Comparison of ENCODE assay signal across 8 cellular contexts in the genomic region with DNA sequence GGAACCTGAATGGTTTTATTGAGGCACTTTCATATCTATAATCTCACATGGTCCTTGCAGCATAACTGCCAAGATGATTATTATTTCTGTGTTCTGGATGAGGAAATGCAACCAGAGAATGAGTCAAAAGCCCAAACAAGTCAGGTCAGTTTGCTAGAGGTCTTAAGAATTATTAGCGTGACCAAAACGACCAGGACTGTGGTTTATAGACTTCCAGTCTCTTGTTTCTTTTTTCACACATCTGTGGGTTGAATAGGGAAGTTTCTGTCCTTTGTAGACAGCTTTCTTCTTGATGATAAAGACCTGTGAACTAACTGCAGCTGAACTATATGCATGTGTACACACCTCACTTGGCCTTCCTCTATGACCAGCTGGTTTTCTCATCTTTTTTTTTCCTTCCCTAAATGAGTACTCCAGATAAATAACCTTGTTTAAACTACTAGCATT. TPM values are rescaled to one million over a fixed set of nuclear protein-coding genes. Genes with fewer than 3 reads are reported as not detected.
DNase-seq lines count a peak whose midpoint lies in the region; ATAC-seq, FAIRE-seq and TF ChIP-seq lines count a peak whose summit lies in the region.

No MANE protein-coding gene starts in this region.

- no peaks in the 10 kb centered on the region for H3K9me3 ChIP-seq in esophagus squamous epithelium

- H3K27me3 ChIP-seq in esophagus squamous epithelium: no peaks in the 10 kb centered on the region

- H3K4me1 ChIP-seq in esophagus squamous epithelium: peaks cover 0 to 19% (median 0%) of the 10 kb centered on the region in 3 donors

- ATAC-seq in GM18870 (IDR thresholded peaks at IDR 0.05; ENCODE audit: unreplicated experiment) (peak; percentile 97), HG02588 (IDR thresholded peaks at IDR 0.05; ENCODE audit: unreplicated experiment) (peak; percentile 88), HG03558 (IDR thresholded peaks at IDR 0.05; ENCODE audit: extremely low read depth, unreplicated experiment) (peak; percentile 88)

- H3K4me3 ChIP-seq in esophagus squamous epithelium: no peak overlapping the region

- WGBS in esophagus squamous epithelium, 2 donors: 11 to 18% methylated on average over 2 of the region's 2 CpGs

- no peak for TF ChIP-seq POLR2A in H54 (IDR thresholded peaks at IDR 0.05; ENCODE audit: low read depth, low read length)
- no peak for TF ChIP-seq POLR2A in esophagus squamous epithelium (IDR thresholded peaks at IDR 0.05)

- FAIRE-seq in H54 (lab: Jason Lieb, UNC): no peak

- H3K27ac ChIP-seq in esophagus squamous epithelium: peak overlapping the region in 1 of 4 donors; percentile 36

- TF ChIP-seq CTCF in esophagus squamous epithelium (IDR thresholded peaks at IDR 0.05): no peak

- peak; percentile 59 for DNase-seq in foreskin melanocyte
- no peak for DNase-seq in H54 (ENCODE audit: insufficient read length, low spot score)
- DNase-seq in esophagus squamous epithelium (lab: John Stamatoyannopoulos, UW): no peak
- DNase-seq in NCI-H526 treated with DMSO at 0.1 percent for 48 hours (lab: John Stamatoyannopoulos, UW): no peak
- no peak for DNase-seq in NCI-H82 treated with DMSO at 0.1 percent for 48 hours (lab: John Stamatoyannopoulos, UW; ENCODE audit: unreplicated experiment)

- intact Hi-C loops in esophagus squamous epithelium (cut with DNase I): no loop called here

- H3K36me3 ChIP-seq in esophagus squamous epithelium: no peaks in the 10 kb centered on the region

RNA-seq across cellular contexts. Expression of a gene that starts 13.9 kb away (rescaled TPM):
- 10 to 100 TPM in 1 of 4 donors, 1 to 10 TPM in 2, under 1 TPM in 1; 0.95 to 10.1 (median 6.6) TPM for total RNA-seq in esophagus squamous epithelium
